In the genomic region with DNA sequence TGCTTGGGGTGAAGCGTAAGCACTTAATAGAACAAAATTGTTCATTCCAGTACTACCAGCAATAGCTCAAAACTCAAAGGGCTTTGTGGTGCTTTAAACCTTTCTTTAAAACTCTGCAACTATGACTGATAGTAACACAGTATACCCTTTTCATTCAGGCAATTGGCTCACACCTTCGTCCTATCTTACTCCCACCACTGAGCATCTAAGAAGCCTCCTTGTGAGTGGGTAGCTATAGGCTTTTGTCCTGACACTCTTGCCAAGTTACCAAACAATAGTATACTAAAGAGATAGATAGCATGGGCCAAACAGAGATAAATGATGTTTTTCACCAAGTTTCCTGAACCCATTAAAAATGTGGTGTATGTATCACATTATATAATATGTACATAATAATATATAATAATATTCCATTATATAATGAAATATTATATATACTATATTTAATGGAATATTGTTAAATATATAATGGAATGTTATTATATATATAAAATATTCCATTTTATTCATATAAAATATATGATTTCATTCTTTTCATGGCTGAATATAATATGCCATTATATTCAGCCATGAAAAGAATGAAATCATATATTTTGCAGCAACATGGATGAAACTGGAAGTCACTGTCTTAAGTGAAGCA, we compare ENCODE assay signal across 21 cellular contexts.
"Had no signal": no experiment of that assay in that cellular context is flagged by ENCODE, and none has a peak within 500 bp of the region (broad histone marks: within the 10 kb centered on the region; RNA-seq: fewer than 3 reads in every experiment).

No MANE protein-coding gene starts in this region.

- H3K9me3 Mint-ChIP-seq: activated CD8-positive, alpha-beta T cell treated with anti-CD3 and anti-CD28 coated beads for 36 hours; activated naive CD4-positive, alpha-beta T cell treated with anti-CD3 and anti-CD28 coated beads, Interleukin-2, amount 50 U/mL, for 72 hours; naive thymus-derived CD4-positive, alpha-beta T cell; type B pancreatic cell had no signal

- H3K4me1 ChIP-seq: body of pancreas, foreskin keratinocyte, pancreas had no signal

- H3K27ac Mint-ChIP-seq: activated CD4-positive, alpha-beta T cell treated with anti-CD3 and anti-CD28 coated beads for 36 hours; activated CD8-positive, alpha-beta T cell treated with anti-CD3 and anti-CD28 coated beads for 36 hours; activated naive CD4-positive, alpha-beta T cell treated with anti-CD3 and anti-CD28 coated beads, Interleukin-2, amount 50 U/mL, for 72 hours; naive thymus-derived CD4-positive, alpha-beta T cell; type B pancreatic cell had no signal

- H3K9me3 ChIP-seq: body of pancreas, pancreas had no signal

- DNase-seq: activated CD4-positive, alpha-beta T cell treated with anti-CD3 and anti-CD28 coated beads for 36 hours; activated CD8-positive, alpha-beta T cell treated with anti-CD3 and anti-CD28 coated beads for 36 hours; activated effector memory CD4-positive, alpha-beta T cell treated with anti-CD3 and anti-CD28 coated beads, Interleukin-2, amount 50 U/mL, for 16 hours; activated T-cell treated with anti-CD3 and anti-CD28 coated beads, Interleukin-2, amount 50 U/mL, for 48 hours; amygdala; caudate nucleus; cortex of kidney; effector CD8-positive, alpha-beta T cell; foreskin keratinocyte; naive thymus-derived CD4-positive, alpha-beta T cell; stimulated activated CD4-positive, alpha-beta T cell treated with anti-CD3 and anti-CD28 coated beads, Interleukin-4, amount 100 ng/mL, for 4 hours; stimulated activated CD8-positive, alpha-beta memory T cell treated with anti-CD3 and anti-CD28 coated beads, Interleukin-4, amount 100 ng/mL, for 48 hours; stimulated activated naive CD4-positive, alpha-beta T cell treated with Interleukin-2 at 50 U/mL for 16 hours; T-helper 1 cell; T1000 had no signal

- H3K4me1 Mint-ChIP-seq: activated CD4-positive, alpha-beta T cell treated with anti-CD3 and anti-CD28 coated beads for 36 hours had no signal

- H3K27me3 ChIP-seq: body of pancreas, foreskin keratinocyte, pancreas had no signal

- ATAC-seq: activated CD4-positive, alpha-beta T cell treated with anti-CD3 and anti-CD28 coated beads for 36 hours; activated CD8-positive, alpha-beta T cell treated with anti-CD3 and anti-CD28 coated beads for 36 hours; activated naive CD4-positive, alpha-beta T cell treated with anti-CD3 and anti-CD28 coated beads, Interleukin-2, amount 50 U/mL, for 72 hours; foreskin keratinocyte; left lobe of liver; naive thymus-derived CD4-positive, alpha-beta T cell; pancreas had no signal

- H3K36me3 Mint-ChIP-seq: activated naive CD4-positive, alpha-beta T cell treated with anti-CD3 and anti-CD28 coated beads, Interleukin-2, amount 50 U/mL, for 72 hours; naive thymus-derived CD4-positive, alpha-beta T cell; type B pancreatic cell had no signal

- H3K4me3 ChIP-seq: body of pancreas, pancreas, SK-N-MC had no signal

- H3K36me3 ChIP-seq: pancreas had no signal

- H3K4me3 Mint-ChIP-seq: activated CD4-positive, alpha-beta T cell treated with anti-CD3 and anti-CD28 coated beads for 36 hours; activated CD8-positive, alpha-beta T cell treated with anti-CD3 and anti-CD28 coated beads for 36 hours; naive thymus-derived CD4-positive, alpha-beta T cell; type B pancreatic cell had no signal

- H3K27ac ChIP-seq: body of pancreas, foreskin keratinocyte, pancreas, SK-N-MC had no signal

- H3K27me3 Mint-ChIP-seq: type B pancreatic cell had no signal
